ENCODE assay signal across 1 cellular context in the genomic region with DNA sequence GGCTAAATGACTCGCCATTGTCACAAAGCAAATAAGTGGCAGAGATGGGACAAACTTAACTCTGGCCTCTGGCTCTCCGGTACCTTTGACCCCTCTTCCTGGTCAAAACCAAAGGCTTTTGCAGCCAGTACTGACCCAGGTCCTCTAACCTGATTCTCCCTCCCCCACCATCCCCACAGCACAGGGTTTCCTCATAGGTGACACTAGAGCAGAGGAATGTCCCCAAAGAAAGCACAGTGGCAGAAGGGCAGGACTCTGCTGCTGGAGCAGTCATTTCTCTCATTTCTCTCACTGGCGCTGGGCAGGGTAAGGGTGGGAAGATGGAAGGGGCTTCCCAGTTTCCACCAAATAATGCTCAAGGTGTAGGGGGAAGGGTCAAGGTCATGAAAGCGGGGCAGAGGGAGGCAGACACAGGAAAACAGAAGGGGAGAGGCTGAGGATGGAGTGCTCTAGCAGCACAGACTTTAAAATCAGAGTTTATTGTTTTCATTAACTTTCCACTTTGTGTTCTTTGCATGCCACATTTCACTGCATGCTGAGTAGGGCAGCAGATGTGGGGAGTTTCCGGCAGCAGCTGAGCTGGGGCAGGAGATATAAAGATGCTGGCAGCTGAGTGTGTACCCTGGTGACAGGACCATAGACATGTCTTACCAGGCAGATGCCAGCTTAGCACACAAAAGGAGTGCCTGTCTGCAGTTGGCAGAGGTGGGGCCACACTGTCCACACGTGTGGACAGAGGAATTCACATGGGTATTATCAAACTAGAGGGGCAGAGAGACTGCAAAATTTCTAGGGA.
TF ChIP-seq lines count a peak whose summit lies in the region.

No MANE protein-coding gene starts in this region.

TF ChIP-seq in HepG2, 621 proteins besides CTCF, POLR2A, EP300 and RAD21 (continued from another document):
- TF ChIP-seq CERS6 (CRISPR knock-in tag; IDR thresholded peaks at IDR 0.05): no peak
- TF ChIP-seq MED8 (CRISPR knock-in tag; IDR thresholded peaks at IDR 0.05; ENCODE audit: insufficient replicate concordance): no peak
- no peak for TF ChIP-seq FOSL1 (CRISPR knock-in tag; IDR thresholded peaks at IDR 0.05; ENCODE audit: borderline replicate concordance)
- no peak for TF ChIP-seq HHEX (CRISPR knock-in tag; IDR thresholded peaks at IDR 0.05)
- TF ChIP-seq KLF6 (CRISPR knock-in tag; IDR thresholded peaks at IDR 0.05): no peak
- no peak for TF ChIP-seq ZNF792 (CRISPR knock-in tag; IDR thresholded peaks at IDR 0.05)
- TF ChIP-seq, protein P1, sequence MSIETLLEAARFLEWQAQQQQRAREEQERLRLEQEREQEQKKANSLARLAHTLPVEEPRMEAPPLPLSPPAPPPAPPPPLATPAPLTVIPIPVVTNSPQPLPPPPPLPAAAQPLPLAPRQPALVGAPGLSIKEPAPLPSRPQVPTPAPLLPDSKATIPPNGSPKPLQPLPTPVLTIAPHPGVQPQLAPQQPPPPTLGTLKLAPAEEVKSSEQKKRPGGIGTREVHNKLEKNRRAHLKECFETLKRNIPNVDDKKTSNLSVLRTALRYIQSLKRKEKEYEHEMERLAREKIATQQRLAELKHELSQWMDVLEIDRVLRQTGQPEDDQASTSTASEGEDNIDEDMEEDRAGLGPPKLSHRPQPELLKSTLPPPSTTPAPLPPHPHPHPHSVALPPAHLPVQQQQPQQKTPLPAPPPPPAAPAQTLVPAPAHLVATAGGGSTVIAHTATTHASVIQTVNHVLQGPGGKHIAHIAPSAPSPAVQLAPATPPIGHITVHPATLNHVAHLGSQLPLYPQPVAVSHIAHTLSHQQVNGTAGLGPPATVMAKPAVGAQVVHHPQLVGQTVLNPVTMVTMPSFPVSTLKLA (IDR thresholded peaks at IDR 0.05): no peak
- no peak for TF ChIP-seq ZNF790 (CRISPR knock-in tag; IDR thresholded peaks at IDR 0.05; ENCODE audit: borderline replicate concordance)
- no peak for TF ChIP-seq ZFP1 (CRISPR knock-in tag; IDR thresholded peaks at IDR 0.05)
